8 cellular contexts compared by ENCODE assay signal in the genomic region with DNA sequence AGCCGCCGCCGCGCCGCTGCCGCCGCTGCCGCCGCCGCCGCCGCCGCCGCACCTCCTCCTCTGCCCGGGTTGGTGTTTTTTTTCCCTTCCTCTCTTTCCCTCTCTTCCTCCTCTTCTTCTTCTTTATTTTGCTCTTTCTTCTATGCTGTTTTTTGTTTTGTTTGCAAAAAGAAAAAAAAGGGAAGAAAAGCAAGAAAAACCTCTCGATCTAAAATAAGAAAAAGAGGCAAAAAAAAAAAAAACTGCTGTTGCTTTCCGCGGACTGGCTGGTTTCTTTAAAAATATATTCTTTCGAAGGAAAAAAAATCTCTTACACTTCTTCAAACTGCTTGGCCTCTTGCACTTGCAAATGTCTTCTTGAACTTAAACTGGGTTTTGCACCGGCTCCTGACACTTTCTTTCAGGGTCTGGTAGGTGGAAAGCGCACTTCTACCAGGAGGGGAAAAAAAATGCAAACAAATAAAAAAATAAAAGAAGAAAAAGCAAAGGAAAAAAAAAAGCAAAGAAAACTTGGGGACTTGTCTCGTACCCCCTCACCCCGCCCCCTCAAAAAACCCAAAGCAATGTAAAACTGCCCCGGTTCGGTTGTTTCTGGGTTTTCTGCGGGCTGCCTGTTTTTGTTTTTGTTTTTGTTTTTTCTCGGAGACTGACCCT. TPM values are rescaled to one million over a fixed set of nuclear protein-coding genes. Genes with fewer than 3 reads are reported as not detected.
DNase-seq lines count a peak whose midpoint lies in the region; ATAC-seq and TF ChIP-seq lines count a peak whose summit lies in the region.

No MANE protein-coding gene starts in this region.

- no peaks in the 10 kb centered on the region for H3K9me3 Mint-ChIP-seq in activated CD4-positive, alpha-beta T cell treated with anti-CD3 and anti-CD28 coated beads, Interleukin-2, amount 10 ng/mL, durations not matched to agents 24 days and 14 days
- no peaks in the 10 kb centered on the region for H3K9me3 Mint-ChIP-seq in activated T-helper 17 cell treated with anti-CD3 and anti-CD28 coated beads, Interleukin-2, amount 50 U/mL, for 72 hours

- H3K4me1 ChIP-seq in subcutaneous abdominal adipose tissue (ENCODE audit: control insufficient read depth in 5 of 5, insufficient read depth in 5 of 5, low read length in 5 of 5): peaks cover 0 to 40% (median 39%) of the 10 kb centered on the region in 5 donors

- H3K9me3 ChIP-seq in subcutaneous abdominal adipose tissue (ENCODE audit: control insufficient read depth in 5 of 5, low read length in 5 of 5): no peaks in the 10 kb centered on the region

- H3K36me3 Mint-ChIP-seq in activated CD4-positive, alpha-beta T cell treated with anti-CD3 and anti-CD28 coated beads, Interleukin-2, amount 10 ng/mL, durations not matched to agents 24 days and 14 days (ENCODE audit: low read depth): peaks cover 27% of the 10 kb centered on the region
- peaks cover 54% of the 10 kb centered on the region for H3K36me3 Mint-ChIP-seq in activated T-helper 17 cell treated with anti-CD3 and anti-CD28 coated beads, Interleukin-2, amount 50 U/mL, for 72 hours (ENCODE audit: low read depth)

- H3K36me3 ChIP-seq in kidney epithelial cell (ENCODE audit: control insufficient read depth, insufficient read depth, low read length) (no peaks in the 10 kb centered on the region), subcutaneous abdominal adipose tissue (ENCODE audit: control insufficient read depth in 5 of 5, insufficient read depth in 5 of 5, low read length in 5 of 5) (no peaks in the 10 kb centered on the region)

- intact Hi-C loops in activated CD4-positive, alpha-beta T cell treated with anti-CD3 and anti-CD28 coated beads, Interleukin-2, amount 10 ng/mL, durations not matched to agents 24 days and 14 days (cut with micrococcal nuclease): loop anchor here (5.0 kb wide), 3 partner anchors 141 to 1814 kb away; no protein-coding TSS in a partner anchor

- no peak for ATAC-seq in activated T-helper 17 cell treated with anti-CD3 and anti-CD28 coated beads, Interleukin-2, amount 50 U/mL, for 72 hours (replicated peaks)
- ATAC-seq in GM18867 (IDR thresholded peaks at IDR 0.05; ENCODE audit: unreplicated experiment): no peak

- H3K27ac ChIP-seq in subcutaneous abdominal adipose tissue (ENCODE audit: low read depth, low read length): no peak overlapping the region

- peak overlapping the region; percentile 95 for H3K27ac Mint-ChIP-seq in activated CD4-positive, alpha-beta T cell treated with anti-CD3 and anti-CD28 coated beads, Interleukin-2, amount 10 ng/mL, durations not matched to agents 24 days and 14 days
- H3K27ac Mint-ChIP-seq in activated T-helper 17 cell treated with anti-CD3 and anti-CD28 coated beads, Interleukin-2, amount 50 U/mL, for 72 hours: peak overlapping the region; percentile 98

- H3K4me1 Mint-ChIP-seq in activated CD4-positive, alpha-beta T cell treated with anti-CD3 and anti-CD28 coated beads, Interleukin-2, amount 10 ng/mL, durations not matched to agents 24 days and 14 days: peaks cover 45% of the 10 kb centered on the region
- peaks cover 16% of the 10 kb centered on the region for H3K4me1 Mint-ChIP-seq in activated T-helper 17 cell treated with anti-CD3 and anti-CD28 coated beads, Interleukin-2, amount 50 U/mL, for 72 hours

- peak overlapping the region; percentile 91 for H3K4me3 Mint-ChIP-seq in activated CD4-positive, alpha-beta T cell treated with anti-CD3 and anti-CD28 coated beads, Interleukin-2, amount 10 ng/mL, durations not matched to agents 24 days and 14 days
- peak overlapping the region; percentile 95 for H3K4me3 Mint-ChIP-seq in activated T-helper 17 cell treated with anti-CD3 and anti-CD28 coated beads, Interleukin-2, amount 50 U/mL, for 72 hours

- no peak for DNase-seq in activated CD4-positive, alpha-beta T cell treated with anti-CD3 and anti-CD28 coated beads, Interleukin-2, amount 10 ng/mL, durations not matched to agents 24 days and 14 days
- DNase-seq in activated CD4-positive, alpha-beta T cell treated with anti-CD3 and anti-CD28 coated beads, Interleukin-2, amount 50 U/mL, for 1 hour: no peak
- DNase-seq in kidney epithelial cell (ENCODE audit: low read depth) (no peak), amygdala (lab: John Stamatoyannopoulos, UW) (no peak), amniotic stem cell (lab: John Stamatoyannopoulos, UW) (no peak)

- no peak for TF ChIP-seq CTCF in kidney epithelial cell (IDR thresholded peaks at IDR 0.05; ENCODE audit: insufficient read depth, low read length, poor library complexity, severe bottlenecking)

- H3K27me3 Mint-ChIP-seq in activated CD4-positive, alpha-beta T cell treated with anti-CD3 and anti-CD28 coated beads, Interleukin-2, amount 10 ng/mL, durations not matched to agents 24 days and 14 days: peaks cover 10% of the 10 kb centered on the region
- H3K27me3 Mint-ChIP-seq in activated T-helper 17 cell treated with anti-CD3 and anti-CD28 coated beads, Interleukin-2, amount 50 U/mL, for 72 hours: no peaks in the 10 kb centered on the region

- H3K4me3 ChIP-seq in kidney epithelial cell (ENCODE audit: low read depth, low read length) (peak overlapping the region; percentile 46), subcutaneous abdominal adipose tissue (ENCODE audit: low read depth in 1 of 5, low read length in 5 of 5) (peak overlapping the region in 4 of 5 donors; percentile 31 to 54 (median 42))

- H3K27me3 ChIP-seq in kidney epithelial cell (ENCODE audit: control insufficient read depth, insufficient read depth, low read length): peaks cover 41% of the 10 kb centered on the region
- H3K27me3 ChIP-seq in subcutaneous abdominal adipose tissue (ENCODE audit: control insufficient read depth in 5 of 5, insufficient read depth in 4 of 5, low read length in 5 of 5): peaks cover 32 to 60% (median 37%) of the 10 kb centered on the region in 5 donors

- no peak overlapping the region for H3K9ac ChIP-seq in subcutaneous abdominal adipose tissue (ENCODE audit: low read length in 5 of 5)

RNA-seq across cellular contexts. Expression of gene BCL11B, which starts 0.6 kb away (rescaled TPM):
- 48.2 and 48.5 TPM in 2 replicates for total RNA-seq in activated CD4-positive, alpha-beta T cell treated with anti-CD3 and anti-CD28 coated beads, Interleukin-2, amount 10 ng/mL, durations not matched to agents 24 days and 14 days
- total RNA-seq in activated T-helper 17 cell treated with anti-CD3 and anti-CD28 coated beads, Interleukin-2, amount 50 U/mL, for 72 hours: 10 to 100 TPM; 51.4 to 52.9 TPM
- 2.1 and 2.3 TPM in 2 replicates for total RNA-seq in kidney epithelial cell

Comparison
In these comparisons a context has a peak if more than half of its experiments do, and no peak if none do; other contexts are left out.
1. RNA of gene BCL11B, which starts 0.6 kb away (total RNA-seq): 51.4 to 52.9 TPM in activated T-helper 17 cell treated with anti-CD3 and anti-CD28 coated beads, Interleukin-2, amount 50 U/mL, for 72 hours and 48.2 to 48.5 TPM in activated CD4-positive, alpha-beta T cell treated with anti-CD3 and anti-CD28 coated beads, Interleukin-2, amount 10 ng/mL, durations not matched to agents 24 days and 14 days; 2.1 to 2.3 TPM in kidney epithelial cell; every median in the first group is over 10 times any median in the second.